8 cellular contexts compared by ENCODE assay signal in genomic region chr1:10430216-10431064, GRCh38. TPM values are rescaled to one million over a fixed set of nuclear protein-coding genes. Genes with fewer than 3 reads are reported as not detected.
DNase-seq lines count a peak whose midpoint lies in the region; ATAC-seq and TF ChIP-seq lines count a peak whose summit lies in the region.

Gene CENPS (plus strand): TSS chr1:10430433. CDS start chr1:10430518, 85 bp downstream.

- no peaks in the 10 kb centered on the region for H3K36me3 ChIP-seq in right lobe of liver

- 0% methylated on average over 28 of the region's 94 CpGs for WGBS in right lobe of liver (ENCODE audit: insufficient coverage, low coverage, low lambda C conversion rate, missing lambda C conversion rate)

- peaks cover 0 to 5% (median 0%) of the 10 kb centered on the region in 7 donors for H3K9me3 Mint-ChIP-seq in CD14-positive monocyte

- no peak within 1 kb of the TSS for H3K27ac ChIP-seq in right lobe of liver

- H3K36me3 Mint-ChIP-seq in CD14-positive monocyte = peaks cover 5% of the 10 kb centered on the region in 2 donors

- peaks cover 0 to 5% (median 1%) of the 10 kb centered on the region in 3 donors for H3K27me3 Mint-ChIP-seq in CD14-positive monocyte (ENCODE audit: low read depth in 3 of 3)

- peak; percentile 87 for DNase-seq in CD14-positive monocyte (ENCODE audit: low spot score)
- peak; percentile 46 for DNase-seq in NCI-H748 treated with DMSO at 0.1 percent for 48 hours (lab: John Stamatoyannopoulos, UW)
- peak; percentile 79 to 82 for DNase-seq in activated CD4-positive, alpha-beta T cell treated with anti-CD3 and anti-CD28 coated beads, Interleukin-2, amount 50 U/mL, for 4 hours
- DNase-seq in dermis blood vessel endothelial cell = peak; percentile 92
- DNase-seq in right lobe of liver = peak; percentile 93 to 95 (median 95)
- DNase-seq in stimulated activated CD4-positive, alpha-beta T cell treated with anti-CD3 and anti-CD28 coated beads, Interleukin-4, amount 100 ng/mL, for 24 hours = peak; percentile 87

- peak within 1 kb of the TSS; percentile 72 to 96 (median 91) for H3K27ac Mint-ChIP-seq in CD14-positive monocyte

- no peaks in the 10 kb centered on the region for H3K27me3 ChIP-seq in right lobe of liver

- peak; percentile 87 for ATAC-seq in GM19324 (IDR thresholded peaks at IDR 0.05; ENCODE audit: low FRiP score, unreplicated experiment)
- ATAC-seq in HG03460 (IDR thresholded peaks at IDR 0.05; ENCODE audit: unreplicated experiment) = peak; percentile 78
- peak; percentile 91 to 96 (median 93) for ATAC-seq in right lobe of liver

- no peak for TF ChIP-seq POLR2A in right lobe of liver (IDR thresholded peaks at IDR 0.05)

- peak within 1 kb of the TSS; percentile 84 to 95 (median 89) for H3K4me3 ChIP-seq in right lobe of liver

- peak within 1 kb of the TSS; percentile 88 to 92 for H3K4me3 Mint-ChIP-seq in CD14-positive monocyte

- H3K9me3 ChIP-seq in right lobe of liver = no peaks in the 10 kb centered on the region

- peak; percentile 99 for TF ChIP-seq CTCF in CD14-positive monocyte (IDR thresholded peaks at IDR 0.05)
- peak; percentile 92 to 99 (median 96) for TF ChIP-seq CTCF in right lobe of liver (IDR thresholded peaks at IDR 0.05)

- H3K4me1 ChIP-seq in right lobe of liver = peaks cover 0 to 7% (median 0%) of the 10 kb centered on the region in 4 donors

- peaks cover 33% of the 10 kb centered on the region for H3K4me1 Mint-ChIP-seq in CD14-positive monocyte

- intact Hi-C loops in CD14-positive monocyte (cut with micrococcal nuclease) (loop anchor here (1.0 to 5.0 kb wide), 4 partner anchors 42 to 64 kb away; partner anchors contain the start of genes DFFA (in 2 of the 2) and PEX14 (in 1 of the 2)), right lobe of liver (cut with DNase I) (loop anchor here (5.0 kb wide), 2 partner anchors 62 to 67 kb away; no protein-coding TSS in a partner anchor)

RNA-seq across cellular contexts. Expression of gene CENPS, which starts in this region (rescaled TPM):
- polyA plus RNA-seq in CD14-positive monocyte = 1 to 10 TPM; 2.5 to 3.5 TPM
- total RNA-seq in dermis blood vessel endothelial cell (7.8 and 11.4 TPM in 2 replicates), right lobe of liver (1 to 10 TPM; 1.8 to 9.3 (median 5.7) TPM)
